9 cellular contexts compared by ENCODE assay signal in genomic region chrX:153967536-153968214, GRCh38. TPM values are rescaled to one million over a fixed set of nuclear protein-coding genes. Genes with fewer than 3 reads are reported as not detected.
DNase-seq lines count a peak whose midpoint lies in the region; ATAC-seq, FAIRE-seq and TF ChIP-seq lines count a peak whose summit lies in the region.
"Had no signal": no experiment of that assay in that cellular context is flagged by ENCODE, and none has a peak within 500 bp of the region (broad histone marks: within the 10 kb centered on the region; RNA-seq: fewer than 3 reads in every experiment).

No MANE protein-coding gene starts in this region.

- peaks cover 29 to 55% (median 33%) of the 10 kb centered on the region in 3 donors for H3K4me1 ChIP-seq in esophagus squamous epithelium

- H3K36me3 ChIP-seq in SU-DHL-6 (ENCODE audit: low read length) (0 out of 2 replicates have a peak, but pooled peaks cover 4% of the 10 kb centered on the region), esophagus squamous epithelium (peaks cover 4 to 20% (median 8%) of the 10 kb centered on the region in 3 donors)

- 50 to 68% methylated on average over 2 to 10 of the region's 16 CpGs for WGBS in esophagus squamous epithelium, 2 donors

- no peaks in the 10 kb centered on the region for H3K9me3 ChIP-seq in SU-DHL-6 (ENCODE audit: insufficient read depth, low read length)
- H3K9me3 ChIP-seq in esophagus squamous epithelium: no peaks in the 10 kb centered on the region

- H3K27me3 ChIP-seq in SU-DHL-6 (ENCODE audit: low read length) (no peaks in the 10 kb centered on the region), esophagus squamous epithelium (no peaks in the 10 kb centered on the region)

- TF ChIP-seq POLR2A in esophagus squamous epithelium (IDR thresholded peaks at IDR 0.05) (no peak), H54 (IDR thresholded peaks at IDR 0.05; ENCODE audit: low read depth, low read length) (no peak)

- H4K20me1 ChIP-seq in SU-DHL-6 (ENCODE audit: low read depth, low read length): peaks cover 19% of the 10 kb centered on the region

- H3K27me3 Mint-ChIP-seq in stimulated activated naive CD8-positive, alpha-beta T cell treated with anti-CD3 and anti-CD28 coated beads, Interleukin-15, amount 100 ng/mL, for 72 hours: no peaks in the 10 kb centered on the region

- intact Hi-C loops in esophagus squamous epithelium (cut with DNase I): no loop called here

- peaks cover 87% of the 10 kb centered on the region for H3K79me2 ChIP-seq in SU-DHL-6 (ENCODE audit: insufficient read depth, low read length)

- FAIRE-seq in H54 (lab: Jason Lieb, UNC): no peak
- FAIRE-seq: A204.1 had no signal

- no peaks in the 10 kb centered on the region for H3F3A ChIP-seq in SU-DHL-6 (ENCODE audit: insufficient read depth)

- TF ChIP-seq CTCF in SU-DHL-6 (IDR thresholded peaks at IDR 0.05; ENCODE audit: insufficient read depth, low read length, poor library complexity, severe bottlenecking) (no peak), esophagus squamous epithelium (IDR thresholded peaks at IDR 0.05) (no peak)

- no peak overlapping the region for H2AFZ ChIP-seq in SU-DHL-6 (ENCODE audit: low read depth, low read length, severe bottlenecking)

- no peaks in the 10 kb centered on the region for H3K9me3 Mint-ChIP-seq in stimulated activated naive CD8-positive, alpha-beta T cell treated with anti-CD3 and anti-CD28 coated beads, Interleukin-15, amount 100 ng/mL, for 72 hours

- H3K4me3 Mint-ChIP-seq in stimulated activated naive CD8-positive, alpha-beta T cell treated with anti-CD3 and anti-CD28 coated beads, Interleukin-15, amount 100 ng/mL, for 72 hours: peak overlapping the region; percentile 100

- ATAC-seq in stimulated activated naive CD8-positive, alpha-beta T cell treated with anti-CD3 and anti-CD28 coated beads, Interleukin-15, amount 100 ng/mL, for 72 hours: peak; percentile 1
- ATAC-seq in HG03159 (IDR thresholded peaks at IDR 0.05; ENCODE audit: unreplicated experiment): no peak

- H3K4me1 Mint-ChIP-seq in stimulated activated naive CD8-positive, alpha-beta T cell treated with anti-CD3 and anti-CD28 coated beads, Interleukin-15, amount 100 ng/mL, for 72 hours: peaks cover 38% of the 10 kb centered on the region

- peak overlapping the region; percentile 96 for H3K4me2 ChIP-seq in SU-DHL-6 (ENCODE audit: low read depth, low read length, poor library complexity, severe bottlenecking)

- peak overlapping the region; percentile 96 for H3K4me3 ChIP-seq in SU-DHL-6 (ENCODE audit: insufficient read depth, low read length, poor library complexity, severe bottlenecking)
- peak overlapping the region in 1 of 4 donors; percentile 86 for H3K4me3 ChIP-seq in esophagus squamous epithelium

- peak overlapping the region; percentile 99 for H3K27ac ChIP-seq in SU-DHL-6 (ENCODE audit: low read depth, low read length)
- peak overlapping the region; percentile 98 to 99 (median 99) for H3K27ac ChIP-seq in esophagus squamous epithelium

- DNase-seq in NOMO-1 (lab: John Stamatoyannopoulos, UW; ENCODE audit: unreplicated experiment in 2 of 2): peak; percentile 29 to 40
- DNase-seq in NOMO-1 treated with dmso at 0.1 percent for 144 hours (lab: John Stamatoyannopoulos, UW; ENCODE audit: unreplicated experiment): no peak
- no peak for DNase-seq in esophagus squamous epithelium (lab: John Stamatoyannopoulos, UW)
- peak in 1 of 2 donors; percentile 29 for DNase-seq in stimulated activated naive CD8-positive, alpha-beta T cell treated with anti-CD3 and anti-CD28 coated beads, Interleukin-15, amount 100 ng/mL, for 72 hours
- no peak for DNase-seq in NCI-H1048 (lab: John Stamatoyannopoulos, UW)
- DNase-seq in H54 (ENCODE audit: insufficient read length, low spot score): no peak

- H3K9ac ChIP-seq in SU-DHL-6 (ENCODE audit: low read length): peak overlapping the region; percentile 100

- H3K27ac Mint-ChIP-seq in stimulated activated naive CD8-positive, alpha-beta T cell treated with anti-CD3 and anti-CD28 coated beads, Interleukin-15, amount 100 ng/mL, for 72 hours: peak overlapping the region; percentile 88 to 98

- H3K9me2 ChIP-seq in SU-DHL-6 (replicated peaks; ENCODE audit: insufficient read depth, low read length): no peaks in the 10 kb centered on the region

RNA-seq across cellular contexts. Expression of gene HCFC1, which starts 3.9 kb away (rescaled TPM):
- total RNA-seq in esophagus squamous epithelium: 10 to 100 TPM; 22.2 to 54.0 (median 37.0) TPM

RNA-seq across cellular contexts. Expression of gene TMEM187, which starts 4.9 kb away (rescaled TPM):
- 1 to 10 TPM; 2.5 to 4.1 (median 3.8) TPM for total RNA-seq in esophagus squamous epithelium

RNA-seq across cellular contexts. Expression of gene RENBP, which starts 23.2 kb away (rescaled TPM):
- 1 to 10 TPM in 2 of 4 donors, under 1 TPM in 1, not detected in 1; 0.45 to 7.6 (median 3.1) TPM for total RNA-seq in esophagus squamous epithelium

RNA-seq across cellular contexts. Expression of gene NAA10, which starts 32.8 kb away (rescaled TPM):
- total RNA-seq in esophagus squamous epithelium: 10 to 100 TPM; 42.5 to 92.5 (median 87.6) TPM

RNA-seq across cellular contexts. Expression of gene ARHGAP4, which starts 41.6 kb away (rescaled TPM):
- 10 to 100 TPM in 1 of 4 donors, 1 to 10 TPM in 3; 3.9 to 18.3 (median 7.6) TPM for total RNA-seq in esophagus squamous epithelium

Comparison
In these comparisons a context has a peak if more than half of its experiments do, and no peak if none do; other contexts are left out.
1. DNase-seq: peak in NOMO-1 (2 of 2); none in NOMO-1 treated with dmso at 0.1 percent for 144 hours (single experiment), esophagus squamous epithelium (single experiment), NCI-H1048 (single experiment) and H54 (single experiment).